ENCODE assay signal across 20 cellular contexts in genomic region chr14:105348945-105349699, GRCh38. TPM values are rescaled to one million over a fixed set of nuclear protein-coding genes. Genes with fewer than 3 reads are reported as not detected.
DNase-seq lines count a peak whose midpoint lies in the region; ATAC-seq and TF ChIP-seq lines count a peak whose summit lies in the region.
"Had no signal": no experiment of that assay in that cellular context is flagged by ENCODE, and none has a peak within 500 bp of the region (broad histone marks: within the 10 kb centered on the region; RNA-seq: fewer than 3 reads in every experiment).

No MANE protein-coding gene starts in this region.

- H3K4me1 ChIP-seq in BE2C, result no peaks in the 10 kb centered on the region
- peaks cover 33% of the 10 kb centered on the region for H3K4me1 ChIP-seq in BLaER1
- peaks cover 3 to 7% (median 5%) of the 10 kb centered on the region in 4 donors for H3K4me1 ChIP-seq in upper lobe of left lung

- TF ChIP-seq CTCF in BE2C (IDR thresholded peaks at IDR 0.05; ENCODE audit: low read depth, low read length) (no peak), neural crest cell (conservative IDR thresholded peaks at IDR 0.05) (no peak), upper lobe of left lung (IDR thresholded peaks at IDR 0.05) (no peak)

- no peak overlapping the region for H3K4me2 ChIP-seq in BLaER1
- H3K4me2 ChIP-seq: BLaER1 treated with 17β-estradiol and CSF1 and Interleukin-3, amounts not matched to agents 10 nM and 100 nM had no signal

- peaks cover 9% of the 10 kb centered on the region for H3K4me1 Mint-ChIP-seq in neural crest cell
- peaks cover 6% of the 10 kb centered on the region for H3K4me1 Mint-ChIP-seq in stimulated activated naive CD8-positive, alpha-beta T cell treated with anti-CD3 and anti-CD28 coated beads, Interleukin-15, amount 100 ng/mL, for 72 hours

- 95 to 98% methylated on average over 7 to 16 of the region's 19 CpGs for WGBS in upper lobe of left lung, 2 donors

- peaks cover 63% of the 10 kb centered on the region for H4K20me1 ChIP-seq in BLaER1

- H3K27me3 ChIP-seq in BE2C (no peaks in the 10 kb centered on the region), BLaER1 (no peaks in the 10 kb centered on the region), upper lobe of left lung (no peaks in the 10 kb centered on the region)
- H3K27me3 ChIP-seq: BLaER1 treated with 17β-estradiol and CSF1 and Interleukin-3, amounts not matched to agents 10 nM and 100 nM had no signal

- no peaks in the 10 kb centered on the region for H3K27me3 Mint-ChIP-seq in neural crest cell (ENCODE audit: low read depth)
- no peaks in the 10 kb centered on the region for H3K27me3 Mint-ChIP-seq in stimulated activated naive CD8-positive, alpha-beta T cell treated with anti-CD3 and anti-CD28 coated beads, Interleukin-15, amount 100 ng/mL, for 72 hours
- H3K27me3 Mint-ChIP-seq: CD4-positive, alpha-beta T cell; CD8-positive, alpha-beta memory T cell had no signal

- peak overlapping the region; percentile 57 for H3K27ac Mint-ChIP-seq in neural crest cell (ENCODE audit: unreplicated experiment)
- no peak overlapping the region for H3K27ac Mint-ChIP-seq in stimulated activated naive CD8-positive, alpha-beta T cell treated with anti-CD3 and anti-CD28 coated beads, Interleukin-15, amount 100 ng/mL, for 72 hours
- H3K27ac Mint-ChIP-seq: CD14-positive monocyte; CD4-positive, alpha-beta T cell; CD8-positive, alpha-beta memory T cell; HFFc6 had no signal

- no peak for TF ChIP-seq POLR2A in upper lobe of left lung (IDR thresholded peaks at IDR 0.05)

- H3K36me3 ChIP-seq in BE2C, result no peaks in the 10 kb centered on the region
- H3K36me3 ChIP-seq in BLaER1, result peaks cover 32% of the 10 kb centered on the region
- H3K36me3 ChIP-seq in upper lobe of left lung, result peaks cover 0 to 10% (median 5%) of the 10 kb centered on the region in 4 donors

- H3K9me3 Mint-ChIP-seq in neural crest cell, result peaks cover 3% of the 10 kb centered on the region
- peaks cover 5 to 7% of the 10 kb centered on the region in 2 donors for H3K9me3 Mint-ChIP-seq in stimulated activated naive CD8-positive, alpha-beta T cell treated with anti-CD3 and anti-CD28 coated beads, Interleukin-15, amount 100 ng/mL, for 72 hours
- H3K9me3 Mint-ChIP-seq: CD4-positive, alpha-beta T cell had no signal

- no peak overlapping the region for H3K4me3 ChIP-seq in BE2C (ENCODE audit: low read depth, low read length)
- no peak overlapping the region for H3K4me3 ChIP-seq in BLaER1
- H3K4me3 ChIP-seq in upper lobe of left lung, result no peak overlapping the region
- H3K4me3 ChIP-seq: BLaER1 treated with 17β-estradiol and CSF1 and Interleukin-3, amounts not matched to agents 10 nM and 100 nM; GM12878; GM23248 had no signal

- H3K9ac ChIP-seq in BLaER1, result no peak overlapping the region
- H3K9ac ChIP-seq: GM23248 had no signal

- H3K9me3 ChIP-seq in BE2C (no peaks in the 10 kb centered on the region; the same call in 1 of the 2 replicates), BLaER1 (peaks cover 16% of the 10 kb centered on the region), upper lobe of left lung (no peaks in the 10 kb centered on the region)

- 0 out of 2 replicates have a peak overlapping the region, but pooled peaks have one; percentile 13 for H3K27ac ChIP-seq in BLaER1
- H3K27ac ChIP-seq in upper lobe of left lung, result no peak overlapping the region
- H3K27ac ChIP-seq: GM23248 had no signal

- no peak for TF ChIP-seq EP300 in upper lobe of left lung (IDR thresholded peaks at IDR 0.05)

- peaks cover 4% of the 10 kb centered on the region for H3K36me3 Mint-ChIP-seq in neural crest cell (ENCODE audit: low read depth)

- peak; percentile 9 to 11 for ATAC-seq in upper lobe of left lung (ENCODE audit: low FRiP score in 2 of 2)
- no peak for ATAC-seq in HG03280 (IDR thresholded peaks at IDR 0.05; ENCODE audit: unreplicated experiment)
- no peak for ATAC-seq in stimulated activated naive CD8-positive, alpha-beta T cell treated with anti-CD3 and anti-CD28 coated beads, Interleukin-15, amount 100 ng/mL, for 72 hours
- ATAC-seq: GM12878 had no signal

- no peak overlapping the region for H3K4me3 Mint-ChIP-seq in neural crest cell
- H3K4me3 Mint-ChIP-seq in stimulated activated naive CD8-positive, alpha-beta T cell treated with anti-CD3 and anti-CD28 coated beads, Interleukin-15, amount 100 ng/mL, for 72 hours, result no peak overlapping the region
- H3K4me3 Mint-ChIP-seq: CD14-positive monocyte; CD4-positive, alpha-beta T cell; CD8-positive, alpha-beta memory T cell; H9; HFFc6 had no signal

- peak; percentile 8 for DNase-seq in BE2C
- DNase-seq in neural crest cell (ENCODE audit: low read depth, low spot score), result no peak
- peak in 1 of 2 donors; percentile 67 for DNase-seq in upper lobe of left lung
- DNase-seq in NCI-H748 treated with DMSO at 0.1 percent for 48 hours (lab: John Stamatoyannopoulos, UW), result no peak
- DNase-seq in stimulated activated naive CD8-positive, alpha-beta T cell treated with anti-CD3 and anti-CD28 coated beads, Interleukin-15, amount 100 ng/mL, for 72 hours, result no peak
- DNase-seq: CD4-positive, alpha-beta T cell; CD8-positive, alpha-beta memory T cell; DMS 273 treated with DMSO at 0.1 percent for 48 hours; DMS79; EL; GDM1; GM23248; H9; HFFc6 had no signal

RNA-seq across cellular contexts. Expression of gene PACS2, which starts 34.6 kb away (rescaled TPM):
- polyA plus RNA-seq in BE2C (2012; ENCODE audit: insufficient read depth, insufficient read length, low read depth), result 22.5 TPM
- total RNA-seq in neural crest cell (101 and 104 TPM in 2 replicates), upper lobe of left lung (100 to 1,000 TPM in 2 of 6 donors, 10 to 100 TPM in 4; 53.4 to 204 (median 86.5) TPM)

RNA-seq across cellular contexts. Expression of gene BRF1, which starts 48.3 kb away (rescaled TPM):
- polyA plus RNA-seq in BE2C (2012; ENCODE audit: insufficient read depth, insufficient read length, low read depth), result 43.4 TPM
- total RNA-seq in neural crest cell, result 50.0 and 51.1 TPM in 2 replicates
- total RNA-seq in upper lobe of left lung, result 100 to 1,000 TPM in 1 of 6 donors, 10 to 100 TPM in 5; 38.6 to 195 (median 52.7) TPM

RNA-seq across cellular contexts. Expression of gene TEX22, which starts 49.2 kb away (rescaled TPM):
- polyA plus RNA-seq in BE2C (2012; ENCODE audit: insufficient read depth, insufficient read length, low read depth), result 2.7 TPM
- total RNA-seq in neural crest cell (4.4 and 5.2 TPM in 2 replicates), upper lobe of left lung (1 to 10 TPM in 3 of 6 donors, not detected in 3; 1.2 to 2.1 (median 1.9) TPM)
- total RNA-seq: A172 had no signal

Comparison
In these comparisons a context has a peak if more than half of its experiments do, and no peak if none do; other contexts are left out.
1. ATAC-seq: peak in upper lobe of left lung (2 of 2); none in HG03280 (single experiment) and stimulated activated naive CD8-positive, alpha-beta T cell treated with anti-CD3 and anti-CD28 coated beads, Interleukin-15, amount 100 ng/mL, for 72 hours (single experiment).